Comparison of ENCODE assay signal across 17 cellular contexts in the genomic region with DNA sequence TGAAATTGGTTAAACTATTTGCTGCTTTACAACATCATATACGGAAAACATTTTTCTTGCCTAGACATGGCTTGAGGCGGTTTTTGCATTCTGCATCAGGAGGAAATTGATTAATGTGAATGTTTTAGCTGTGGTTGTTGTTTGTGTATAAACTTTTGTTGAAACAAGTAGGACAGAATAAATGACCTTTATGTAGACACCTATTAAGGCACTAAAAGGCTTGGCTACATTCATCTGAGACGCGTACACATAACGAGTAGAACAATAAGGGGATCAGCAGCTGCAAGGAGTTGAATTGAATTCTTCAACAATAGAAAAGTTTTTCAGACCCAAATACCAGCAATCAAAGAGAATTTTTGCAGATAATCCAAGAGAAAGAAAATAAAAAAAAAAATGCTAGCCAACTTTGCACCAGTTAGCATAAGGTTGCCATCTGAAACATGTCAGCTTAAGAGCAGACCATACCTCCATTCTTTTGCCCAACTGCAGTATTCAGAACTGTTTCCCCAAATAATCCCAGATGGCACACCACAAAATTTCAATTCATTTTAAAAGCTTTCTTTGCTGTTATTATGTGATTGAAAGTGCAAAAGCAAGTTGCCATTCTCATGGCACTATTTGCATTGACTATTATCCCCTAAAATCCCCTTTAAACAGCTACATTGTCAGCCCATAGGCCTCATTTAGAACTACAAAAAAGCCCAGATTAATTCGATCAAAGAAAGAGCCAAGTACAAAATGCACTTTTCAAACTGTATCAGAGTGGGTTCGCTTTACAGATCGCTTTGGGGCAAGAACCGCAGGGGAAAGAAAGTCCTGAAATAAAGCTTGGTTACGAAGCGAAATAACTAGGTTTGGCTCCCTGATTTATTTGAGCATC. TPM values are rescaled to one million over a fixed set of nuclear protein-coding genes. Genes with fewer than 3 reads are reported as not detected.
"Had no signal": no experiment of that assay in that cellular context is flagged by ENCODE, and none has a peak within 500 bp of the region (broad histone marks: within the 10 kb centered on the region; RNA-seq: fewer than 3 reads in every experiment).

No MANE protein-coding gene starts in this region.

- H3K4me1 ChIP-seq: pancreas, upper lobe of right lung, uterus had no signal

- H3K36me3 Mint-ChIP-seq: natural killer cell had no signal

- H3K36me3 ChIP-seq: neutrophil, pancreas, right lobe of liver, thoracic aorta, tibial nerve, upper lobe of right lung, uterus had no signal

- H3K4me1 Mint-ChIP-seq: natural killer cell had no signal

- ATAC-seq: natural killer cell; stimulated activated naive B cell treated with anti-CD40 and anti-IgM and Interleukin-4, amounts not matched to agents 10 μg/mL and 1 μg/mL and 100 μg/mL, for 72 hours; upper lobe of right lung had no signal

- H3K27ac ChIP-seq: neutrophil, pancreas, right lobe of liver, thoracic aorta, tibial nerve, upper lobe of right lung, uterus had no signal

- H3K9me3 ChIP-seq: neutrophil, pancreas, right lobe of liver, thoracic aorta, upper lobe of right lung, uterus had no signal

- H3K27ac Mint-ChIP-seq: memory B cell; natural killer cell; stimulated activated naive B cell treated with anti-CD40 and anti-IgM and Interleukin-4, amounts not matched to agents 10 μg/mL and 1 μg/mL and 100 μg/mL, for 72 hours; stimulated activated naive CD8-positive, alpha-beta T cell treated with anti-CD3 and anti-CD28 coated beads, Interleukin-15, Interleukin-2, amounts not matched to agents 100 ng/mL and 50 ng/mL, for 24 hours had no signal

- H3K4me3 ChIP-seq: lung, right lobe of liver, thoracic aorta, tibial nerve, upper lobe of right lung, uterus had no signal

- H3K27me3 ChIP-seq: pancreas, right lobe of liver, uterus had no signal

- H3K9me3 Mint-ChIP-seq: natural killer cell; stimulated activated naive CD8-positive, alpha-beta T cell treated with anti-CD3 and anti-CD28 coated beads, Interleukin-15, Interleukin-2, amounts not matched to agents 100 ng/mL and 50 ng/mL, for 24 hours had no signal

- H3K4me3 Mint-ChIP-seq: memory B cell; natural killer cell; stimulated activated naive CD8-positive, alpha-beta T cell treated with anti-CD3 and anti-CD28 coated beads, Interleukin-15, Interleukin-2, amounts not matched to agents 100 ng/mL and 50 ng/mL, for 24 hours had no signal

- DNase-seq: effector CD4-positive, alpha-beta T cell; natural killer cell; pancreas; right lobe of liver; small intestine; stimulated activated CD4-positive, alpha-beta T cell treated with anti-CD3 and anti-CD28 coated beads, Interleukin-15, amount 100 ng/mL, for 24 hours; stimulated activated CD4-positive, alpha-beta T cell treated with anti-CD3 and anti-CD28 coated beads, Interleukin-2, amount 100 ng/mL, for 48 hours; stimulated activated naive B cell treated with anti-CD40 and anti-IgM and Interleukin-4, amounts not matched to agents 10 μg/mL and 1 μg/mL and 100 μg/mL, for 72 hours; upper lobe of right lung; uterus had no signal

RNA-seq across cellular contexts. Expression of gene FSCN3, which starts 57.8 kb away (rescaled TPM):
- polyA plus RNA-seq: liver had no signal
